ENCODE assay signal across 23 cellular contexts in genomic region chr2:101848790-101849410, GRCh38.
A peak's percentile ranks its signal among the peaks of the same experiment; 100 is the strongest.
DNase-seq lines count a peak whose midpoint lies in the region; ATAC-seq, FAIRE-seq and TF ChIP-seq lines count a peak whose summit lies in the region.
"Had no signal": no experiment of that assay in that cellular context is flagged by ENCODE, and none has a peak within 500 bp of the region (broad histone marks: within the 10 kb centered on the region; RNA-seq: fewer than 3 reads in every experiment).

No MANE protein-coding gene starts in this region.

- ATAC-seq in activated CD4-positive, alpha-beta T cell treated with anti-CD3 and anti-CD28 coated beads for 36 hours: no peak
- peak; percentile 86 for ATAC-seq in sciatic nerve

- peaks cover 18% of the 10 kb centered on the region for H3K4me1 Mint-ChIP-seq in activated CD4-positive, alpha-beta T cell treated with anti-CD3 and anti-CD28 coated beads for 36 hours
- peaks cover 3% of the 10 kb centered on the region for H3K4me1 Mint-ChIP-seq in activated CD4-positive, alpha-beta T cell treated with anti-CD3 and anti-CD28 coated beads, Interleukin-2, amount 10 ng/mL, durations not matched to agents 7 days and 5 days

- H3K4me3 ChIP-seq in small intestine (ENCODE audit: low read depth in 1 of 2, low read length in 2 of 2): no peak overlapping the region
- H3K4me3 ChIP-seq in foreskin fibroblast (ENCODE audit: low read depth in 1 of 2, low read length in 2 of 2): no peak overlapping the region
- H3K4me3 ChIP-seq: ascending aorta, BLaER1, coronary artery, tibial nerve had no signal

- FAIRE-seq in small intestine (lab: Jason Lieb, UNC): no peak
- FAIRE-seq: GM12892 had no signal

- H3K4me1 ChIP-seq in small intestine (ENCODE audit: control insufficient read depth in 2 of 2, insufficient read depth in 1 of 2, low read depth in 1 of 2, low read length in 1 of 2): no peaks in the 10 kb centered on the region
- H3K4me1 ChIP-seq: BLaER1 had no signal

- H3K27ac ChIP-seq in VCaP: peak overlapping the region; percentile 91
- H3K27ac ChIP-seq in layer of hippocampus (ENCODE audit: low read depth, low read length): peak overlapping the region; percentile 38
- no peak overlapping the region for H3K27ac ChIP-seq in small intestine (ENCODE audit: low read depth in 1 of 2, low read length in 1 of 2)
- H3K27ac ChIP-seq: BLaER1, coronary artery had no signal

- POLR2A ChIA-PET in activated CD4-positive, alpha-beta T cell treated with anti-CD3 and anti-CD28 coated beads for 36 hours (lab: Charles Lee): interaction anchor here (0.7 kb wide), 1 partner anchor 24 kb away, joined by 4 read pairs; no protein-coding TSS in a partner anchor
- POLR2A ChIA-PET in activated CD4-positive, alpha-beta T cell treated with anti-CD3 and anti-CD28 coated beads, Interleukin-2, amount 10 ng/mL, durations not matched to agents 7 days and 5 days (lab: Charles Lee): no interaction called here

- no peaks in the 10 kb centered on the region for H3K27me3 ChIP-seq in layer of hippocampus (ENCODE audit: control insufficient read depth, insufficient read depth, low read length)
- no peaks in the 10 kb centered on the region for H3K27me3 ChIP-seq in small intestine (ENCODE audit: control insufficient read depth in 2 of 2, insufficient read depth in 2 of 2, low read length in 2 of 2)
- H3K27me3 ChIP-seq: ascending aorta, BLaER1, tibial nerve had no signal

- no peaks in the 10 kb centered on the region for H3K9me3 Mint-ChIP-seq in activated CD4-positive, alpha-beta T cell treated with anti-CD3 and anti-CD28 coated beads for 36 hours (ENCODE audit: low read depth)
- no peaks in the 10 kb centered on the region for H3K9me3 Mint-ChIP-seq in activated CD4-positive, alpha-beta T cell treated with anti-CD3 and anti-CD28 coated beads, Interleukin-2, amount 10 ng/mL, durations not matched to agents 7 days and 5 days

- H3K9me3 ChIP-seq in small intestine (ENCODE audit: control insufficient read depth, low read depth): no peaks in the 10 kb centered on the region
- H3K9me3 ChIP-seq: ascending aorta, BLaER1, tibial nerve had no signal

- TF ChIP-seq CTCF in VCaP (conservative IDR thresholded peaks at IDR 0.05): no peak
- no peak for TF ChIP-seq CTCF in foreskin fibroblast (IDR thresholded peaks at IDR 0.05; ENCODE audit: low read depth, low read length)

- intact Hi-C loops in activated CD4-positive, alpha-beta T cell treated with anti-CD3 and anti-CD28 coated beads for 36 hours (cut with DNase I, micrococcal nuclease): loop anchor here in 1 of 2 experiments (5.0 kb wide), 1 partner anchor 432 kb away; no protein-coding TSS in a partner anchor
- intact Hi-C loops in sciatic nerve (cut with DNase I): loop anchor here (10.0 kb wide), 1 partner anchor 876 kb away; no protein-coding TSS in a partner anchor

- CTCF ChIA-PET in activated CD4-positive, alpha-beta T cell treated with anti-CD3 and anti-CD28 coated beads for 36 hours (lab: Charles Lee): interaction anchor here (1.7 kb wide), 1 partner anchor 12 kb away, joined by 3 read pairs; no protein-coding TSS in a partner anchor
- CTCF ChIA-PET in activated CD4-positive, alpha-beta T cell treated with anti-CD3 and anti-CD28 coated beads, Interleukin-2, amount 10 ng/mL, durations not matched to agents 7 days and 5 days (lab: Charles Lee): no interaction called here

- H3K4me3 Mint-ChIP-seq in activated CD4-positive, alpha-beta T cell treated with anti-CD3 and anti-CD28 coated beads for 36 hours: no peak overlapping the region
- no peak overlapping the region for H3K4me3 Mint-ChIP-seq in activated CD4-positive, alpha-beta T cell treated with anti-CD3 and anti-CD28 coated beads, Interleukin-2, amount 10 ng/mL, durations not matched to agents 7 days and 5 days

- no peaks in the 10 kb centered on the region for H3K27me3 Mint-ChIP-seq in activated CD4-positive, alpha-beta T cell treated with anti-CD3 and anti-CD28 coated beads for 36 hours
- H3K27me3 Mint-ChIP-seq in activated CD4-positive, alpha-beta T cell treated with anti-CD3 and anti-CD28 coated beads, Interleukin-2, amount 10 ng/mL, durations not matched to agents 7 days and 5 days: no peaks in the 10 kb centered on the region

- H3K36me3 Mint-ChIP-seq in activated CD4-positive, alpha-beta T cell treated with anti-CD3 and anti-CD28 coated beads for 36 hours (ENCODE audit: low read depth): peaks cover 30% of the 10 kb centered on the region
- H3K36me3 Mint-ChIP-seq in activated CD4-positive, alpha-beta T cell treated with anti-CD3 and anti-CD28 coated beads, Interleukin-2, amount 10 ng/mL, durations not matched to agents 7 days and 5 days (ENCODE audit: low read depth): peaks cover 56% of the 10 kb centered on the region

- peaks cover 10 to 13% of the 10 kb centered on the region in 2 donors for H3K36me3 ChIP-seq in small intestine (ENCODE audit: control insufficient read depth in 2 of 2, insufficient read depth in 2 of 2, low read length in 2 of 2)

- H3K27ac Mint-ChIP-seq in activated CD4-positive, alpha-beta T cell treated with anti-CD3 and anti-CD28 coated beads for 36 hours: peak overlapping the region; percentile 18
- no peak overlapping the region for H3K27ac Mint-ChIP-seq in activated CD4-positive, alpha-beta T cell treated with anti-CD3 and anti-CD28 coated beads, Interleukin-2, amount 10 ng/mL, durations not matched to agents 7 days and 5 days

- WGBS in small intestine, 3 donors: 77 to 95% (median 89%) methylated on average over 5 of the region's 5 CpGs

- DNase-seq in activated CD4-positive, alpha-beta T cell treated with anti-CD3 and anti-CD28 coated beads for 36 hours: no peak
- no peak for DNase-seq in activated CD4-positive, alpha-beta T cell treated with anti-CD3 and anti-CD28 coated beads, Interleukin-2, amount 10 ng/mL, durations not matched to agents 7 days and 5 days
- DNase-seq in sciatic nerve (ENCODE audit: low spot score): no peak
- DNase-seq in NCI-H1092 treated with DMSO at 0.1 percent for 48 hours (lab: John Stamatoyannopoulos, UW): no peak
- no peak for DNase-seq in small intestine
- no peak for DNase-seq in foreskin fibroblast
- DNase-seq: 8988T; activated CD4-positive, alpha-beta T cell treated with anti-CD3 and anti-CD28 coated beads for 1 hour; activated gamma-delta T cell; foreskin melanocyte; left cardiac atrium; NCI-H1436 treated with DMSO at 0.1 percent for 48 hours; NCI-H2171 treated with DMSO at 0.1 percent for 48 hours; NCI-H748 treated with DMSO at 0.1 percent for 48 hours; stimulated activated CD4-positive, alpha-beta T cell treated with anti-CD3 and anti-CD28 coated beads, Interleukin-4, amount 100 ng/mL, for 4 hours; T-helper 9 cell had no signal

Comparison
In these comparisons a context has a peak if more than half of its experiments do, and no peak if none do; other contexts are left out.
1. H3K27ac ChIP-seq: peak in VCaP (single experiment) and layer of hippocampus (single experiment); none in small intestine (0 of 2).